ENCODE assay signal across 8 cellular contexts in genomic region chr2:47173986-47174730, GRCh38. TPM values are rescaled to one million over a fixed set of nuclear protein-coding genes. Genes with fewer than 3 reads are reported as not detected.
DNase-seq lines count a peak whose midpoint lies in the region; ATAC-seq and TF ChIP-seq lines count a peak whose summit lies in the region.

No MANE protein-coding gene starts in this region.

- CTCF ChIA-PET in RWPE1 (lab: Yijun Ruan, JAX): interaction anchor here (0.6 to 0.7 kb wide), 2 partner anchors 149 to 165 kb away, joined by 3 to 6 read pairs; no protein-coding TSS in a partner anchor

- H3K36me3 ChIP-seq in esophagus (ENCODE audit: control insufficient read depth in 2 of 2, insufficient read depth in 2 of 2, low read length in 1 of 2): no peaks in the 10 kb centered on the region
- H3K36me3 ChIP-seq in psoas muscle (ENCODE audit: insufficient read depth in 1 of 2, low read depth in 1 of 2): peaks cover 0 to 16% of the 10 kb centered on the region in 2 donors

- no peaks in the 10 kb centered on the region for H3K4me1 ChIP-seq in esophagus (ENCODE audit: control insufficient read depth in 2 of 2, insufficient read depth in 2 of 2, low read length in 1 of 2)
- H3K4me1 ChIP-seq in psoas muscle: peaks cover 43% of the 10 kb centered on the region

- H3K27me3 ChIP-seq in esophagus (ENCODE audit: control insufficient read depth in 1 of 2, insufficient read depth in 2 of 2, low read length in 2 of 2) (no peaks in the 10 kb centered on the region), psoas muscle (ENCODE audit: insufficient read depth in 3 of 3, low read length in 2 of 3) (no peaks in the 10 kb centered on the region)

- peak; percentile 47 for DNase-seq in G401 (ENCODE audit: low spot score)
- DNase-seq in RWPE1 (ENCODE audit: low spot score): no peak
- no peak for DNase-seq in psoas muscle
- no peak for DNase-seq in MV-4-11 (lab: John Stamatoyannopoulos, UW)

- intact Hi-C loops in psoas muscle (cut with DNase I): loop anchor here in 1 of 2 donors (5.0 kb wide), 1 partner anchor 117 kb away; no protein-coding TSS in a partner anchor

- no peak for TF ChIP-seq CTCF in RWPE1 (conservative IDR thresholded peaks at IDR 0.05; ENCODE audit: low read depth)
- TF ChIP-seq CTCF in psoas muscle (IDR thresholded peaks at IDR 0.05): no peak

- POLR2A ChIA-PET in RWPE1 (lab: Yijun Ruan, JAX; ENCODE audit: low non-redundant PET): no interaction called here

- ATAC-seq in psoas muscle (no peak), GM21576 (IDR thresholded peaks at IDR 0.05; ENCODE audit: unreplicated experiment) (no peak), HG02970 (IDR thresholded peaks at IDR 0.05; ENCODE audit: low FRiP score, unreplicated experiment) (no peak), GM21367 (IDR thresholded peaks at IDR 0.05; ENCODE audit: unreplicated experiment) (no peak)

- H3K9me3 ChIP-seq in esophagus (ENCODE audit: control insufficient read depth in 2 of 2, insufficient read depth in 1 of 2, low read depth in 1 of 2, low read length in 1 of 2) (no peaks in the 10 kb centered on the region), psoas muscle (no peaks in the 10 kb centered on the region)

- 16 to 20% methylated on average over 9 of the region's 9 CpGs for WGBS in esophagus, 2 donors
- WGBS in psoas muscle, 3 donors: 13 to 24% (median 14%) methylated on average over 9 of the region's 9 CpGs

- H3K27ac ChIP-seq in RWPE1 (0 out of 2 replicates have a peak overlapping the region, but pooled peaks have one; percentile 46), esophagus (ENCODE audit: low read depth in 2 of 2, low read length in 1 of 2) (peak overlapping the region; percentile 75 to 79), psoas muscle (peak overlapping the region; percentile 98)

- H3K4me3 ChIP-seq in esophagus (ENCODE audit: low read depth in 1 of 2, low read length in 2 of 2) (peak overlapping the region in 1 of 2 donors; percentile 96), psoas muscle (peak overlapping the region; percentile 91)

- in situ Hi-C loops in G401 (cut with HindIII; ENCODE audit: low sequenced_read_pairs): no loop called here

RNA-seq across cellular contexts. Expression of gene CALM2, which starts 2.2 kb away (rescaled TPM):
- total RNA-seq in G401 (2014; rRNA removed; shearing (Covaris generic)): 657 and 774 TPM in 2 replicates
- polyA plus RNA-seq in esophagus: 100 to 1,000 TPM; 210 to 307 TPM
- 100 to 1,000 TPM; 125 to 435 (median 151) TPM for total RNA-seq in psoas muscle
- 100 to 1,000 TPM; 135 to 524 (median 139) TPM for polyA plus RNA-seq in psoas muscle

RNA-seq across cellular contexts. Expression of gene STPG4, which starts 19.1 kb away (rescaled TPM):
- not detected in 2 replicates for total RNA-seq in G401 (2014; rRNA removed; shearing (Covaris generic))
- polyA plus RNA-seq in esophagus: not detected
- total RNA-seq in psoas muscle: not detected
- under 1 TPM in 1 of 3 donors, not detected in 2; 0.03 TPM for polyA plus RNA-seq in psoas muscle

Comparison
In these comparisons a context has a peak if more than half of its experiments do, and no peak if none do; other contexts are left out.
1. H3K27ac ChIP-seq: peak in every context shown above with its lines; median percentile 98 in psoas muscle; 77 in esophagus; 46 in RWPE1.